In the genomic region with DNA sequence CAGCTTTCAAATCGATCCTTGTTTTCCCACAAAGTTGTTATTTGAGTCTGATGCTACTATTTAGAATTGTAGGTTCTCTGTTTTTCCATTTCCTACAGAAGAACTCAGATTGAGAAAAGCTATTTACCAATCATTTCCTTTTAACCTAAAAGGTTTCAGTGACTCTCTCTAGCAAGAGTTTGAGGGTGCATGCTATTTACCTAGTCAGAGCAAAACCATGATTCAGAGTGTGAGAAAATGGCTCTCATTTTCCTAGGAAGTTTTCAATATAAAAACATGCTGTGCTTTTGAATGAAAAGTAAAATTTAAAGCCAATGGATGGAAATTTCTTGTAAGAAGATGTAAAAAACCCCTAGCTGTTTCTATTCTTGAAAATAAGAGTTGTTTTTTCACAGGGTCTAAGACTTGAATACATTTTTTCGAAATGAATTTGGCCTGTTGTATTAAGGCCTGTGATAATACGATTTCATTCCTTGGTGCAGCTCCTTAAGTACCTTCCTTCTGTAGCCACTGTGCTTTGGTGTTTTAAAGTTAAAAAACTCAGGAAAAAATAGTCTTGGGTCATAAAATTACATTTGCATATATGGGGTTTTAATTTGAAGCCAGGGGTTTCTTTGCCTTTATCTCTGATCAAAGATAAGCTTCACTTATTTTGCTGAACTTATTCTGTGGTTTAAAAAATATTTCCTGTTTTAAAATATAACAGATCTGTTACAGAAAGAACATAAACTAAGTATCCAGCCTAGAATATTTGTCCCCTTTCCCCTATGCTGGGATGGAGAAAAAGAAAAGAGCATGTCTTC, we compare ENCODE assay signal across 16 cellular contexts. TPM values are rescaled to one million over a fixed set of nuclear protein-coding genes. Genes with fewer than 3 reads are reported as not detected.
DNase-seq lines count a peak whose midpoint lies in the region; ATAC-seq and TF ChIP-seq lines count a peak whose summit lies in the region.
"Had no signal": no experiment of that assay in that cellular context is flagged by ENCODE, and none has a peak within 500 bp of the region (broad histone marks: within the 10 kb centered on the region; RNA-seq: fewer than 3 reads in every experiment).

No MANE protein-coding gene starts in this region.

- H3K9me3 ChIP-seq in CD8-positive, alpha-beta memory T cell (ENCODE audit: low read length), result no peaks in the 10 kb centered on the region
- peaks cover 5% of the 10 kb centered on the region; the same call in 1 of the 2 replicates for H3K9me3 ChIP-seq in OCI-LY3 (ENCODE audit: insufficient read depth, low read length)

- peak overlapping the region; percentile 45 for H3K4me2 ChIP-seq in OCI-LY3 (ENCODE audit: low read length)

- H3K4me3 ChIP-seq in CD8-positive, alpha-beta memory T cell (ENCODE audit: low read length), result no peak overlapping the region
- no peak overlapping the region for H3K4me3 ChIP-seq in OCI-LY3 (ENCODE audit: low read length)

- ATAC-seq in GM18502 (IDR thresholded peaks at IDR 0.05; ENCODE audit: poor library complexity, unreplicated experiment) (peak; percentile 54), GM18873 (IDR thresholded peaks at IDR 0.05; ENCODE audit: low FRiP score, unreplicated experiment) (no peak)
- ATAC-seq in effector memory CD8-positive, alpha-beta T cell (replicated peaks), result peak; percentile 35

- peaks cover 48 to 67% (median 58%) of the 10 kb centered on the region in 3 donors for H3K4me1 Mint-ChIP-seq in CD8-positive, alpha-beta memory T cell
- peaks cover 19 to 33% of the 10 kb centered on the region in 2 donors for H3K4me1 Mint-ChIP-seq in effector memory CD8-positive, alpha-beta T cell (ENCODE audit: low read depth in 2 of 2)
- H3K4me1 Mint-ChIP-seq: endodermal cell had no signal

- H3K27ac Mint-ChIP-seq in CD8-positive, alpha-beta memory T cell, result peak overlapping the region; percentile 23 to 91 (median 70)
- H3K27ac Mint-ChIP-seq in effector memory CD8-positive, alpha-beta T cell, result peak overlapping the region; percentile 0 to 38
- H3K27ac Mint-ChIP-seq: endodermal cell had no signal

- H3K4me3 Mint-ChIP-seq in CD8-positive, alpha-beta memory T cell, result peak overlapping the region in 6 of 7 donors; percentile 20 to 69 (median 38)
- peak overlapping the region in 1 of 2 donors; percentile 37 for H3K4me3 Mint-ChIP-seq in effector memory CD8-positive, alpha-beta T cell
- H3K4me3 Mint-ChIP-seq: endodermal cell had no signal

- peaks cover 39% of the 10 kb centered on the region for H3K4me1 ChIP-seq in CD8-positive, alpha-beta memory T cell (ENCODE audit: insufficient read depth, low read length)
- peaks cover 59% of the 10 kb centered on the region for H3K4me1 ChIP-seq in OCI-LY3 (ENCODE audit: low read length)

- H3K27ac ChIP-seq in CD8-positive, alpha-beta memory T cell (ENCODE audit: low read depth, low read length), result no peak overlapping the region
- peak overlapping the region; percentile 86 for H3K27ac ChIP-seq in OCI-LY3 (ENCODE audit: low read length)

- CTCF ChIA-PET in CD8-positive, alpha-beta memory T cell (lab: Charles Lee), result interaction anchor here (1.2 to 19.2 kb wide), 12 partner anchors 9 to 117 kb away, joined by 3 to 248 read pairs (median 6); no protein-coding TSS in a partner anchor

- peaks cover 0 to 3% (median 0%) of the 10 kb centered on the region in 5 donors for H3K9me3 Mint-ChIP-seq in CD8-positive, alpha-beta memory T cell
- H3K9me3 Mint-ChIP-seq in effector memory CD8-positive, alpha-beta T cell, result no peaks in the 10 kb centered on the region

- no peaks in the 10 kb centered on the region for H4K20me1 ChIP-seq in OCI-LY3 (ENCODE audit: insufficient read depth, low read length)

- no peaks in the 10 kb centered on the region for H3K36me3 ChIP-seq in CD8-positive, alpha-beta memory T cell (ENCODE audit: insufficient read depth, low read length)
- peaks cover 21% of the 10 kb centered on the region for H3K36me3 ChIP-seq in OCI-LY3 (replicated peaks; ENCODE audit: low read depth, low read length)

- H3K27me3 ChIP-seq in CD8-positive, alpha-beta memory T cell (ENCODE audit: insufficient read depth, low read length, poor library complexity, severe bottlenecking), result no peaks in the 10 kb centered on the region
- H3K27me3 ChIP-seq in OCI-LY3 (ENCODE audit: low read depth, low read length), result no peaks in the 10 kb centered on the region

- no peaks in the 10 kb centered on the region for H3K79me2 ChIP-seq in OCI-LY3 (ENCODE audit: low read length)

- no peak for DNase-seq in CD8-positive, alpha-beta memory T cell
- DNase-seq in effector memory CD8-positive, alpha-beta T cell, result no peak
- DNase-seq in NCI-H524 (lab: John Stamatoyannopoulos, UW) (no peak), COLO668 (lab: John Stamatoyannopoulos, UW; ENCODE audit: unreplicated experiment) (no peak)
- DNase-seq: activated CD4-positive, alpha-beta T cell treated with anti-CD3 and anti-CD28 coated beads for 48 hours; endodermal cell; foreskin fibroblast; H7; NCI-H187 treated with DMSO at 0.1 percent for 48 hours; NCI-H510A treated with DMSO at 0.1 percent for 48 hours; retina; trophoblast cell had no signal

- no peak overlapping the region for H2AFZ ChIP-seq in OCI-LY3 (ENCODE audit: low read depth, low read length)

- POLR2A ChIA-PET in CD8-positive, alpha-beta memory T cell (lab: Charles Lee), result interaction anchor here (0.8 to 2.3 kb wide), 5 partner anchors 9 to 46 kb away, joined by 3 to 8 read pairs (median 6); a partner anchor contains a TSS

- TF ChIP-seq CTCF in OCI-LY3 (IDR thresholded peaks at IDR 0.05; ENCODE audit: low read depth, low read length), result no peak

- H3K9ac ChIP-seq in OCI-LY3 (ENCODE audit: low read length), result peak overlapping the region; percentile 31

- H3K36me3 Mint-ChIP-seq in CD8-positive, alpha-beta memory T cell, result peaks cover 0 to 11% (median 1%) of the 10 kb centered on the region in 3 donors
- no peaks in the 10 kb centered on the region for H3K36me3 Mint-ChIP-seq in effector memory CD8-positive, alpha-beta T cell (ENCODE audit: insufficient read depth)

- H3K27me3 Mint-ChIP-seq in CD8-positive, alpha-beta memory T cell, result no peaks in the 10 kb centered on the region
- H3K27me3 Mint-ChIP-seq in effector memory CD8-positive, alpha-beta T cell, result no peaks in the 10 kb centered on the region

RNA-seq across cellular contexts. Expression of a gene that starts 18.0 kb away (rescaled TPM):
- total RNA-seq in CD8-positive, alpha-beta memory T cell, result 1 to 10 TPM; 4.2 to 4.4 TPM
- polyA plus RNA-seq in CD8-positive, alpha-beta memory T cell, result 3.3 TPM

RNA-seq across cellular contexts. Expression of a gene that starts 26.8 kb away (rescaled TPM):
- total RNA-seq in CD8-positive, alpha-beta memory T cell, result 100 to 1,000 TPM; 140 to 145 TPM
- 193 TPM for polyA plus RNA-seq in CD8-positive, alpha-beta memory T cell
- total RNA-seq: H7, LHCN-M2 had no signal
